In the genomic region with DNA sequence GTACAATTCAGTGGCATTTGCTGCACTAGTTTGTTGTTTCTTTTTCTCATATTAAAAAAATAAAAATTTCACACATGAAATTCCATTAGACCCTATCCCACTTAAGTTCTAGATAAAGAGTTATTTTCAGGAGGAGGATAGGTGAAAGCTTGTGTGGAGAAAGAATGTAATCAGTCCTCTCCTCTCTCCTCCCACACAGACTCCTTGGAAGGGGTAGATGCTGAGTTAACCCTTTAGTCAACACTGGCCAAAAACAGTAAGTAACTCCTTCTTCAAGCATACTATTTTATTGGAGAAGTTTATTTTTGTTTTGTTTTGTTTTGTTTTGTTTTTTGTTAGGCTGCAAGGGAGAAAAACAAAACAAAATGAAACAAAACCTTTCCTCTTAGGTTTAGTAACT, we compare ENCODE assay signal across 11 cellular contexts.
"Had no signal": no experiment of that assay in that cellular context is flagged by ENCODE, and none has a peak within 500 bp of the region (broad histone marks: within the 10 kb centered on the region; RNA-seq: fewer than 3 reads in every experiment).

No MANE protein-coding gene starts in this region.

- ATAC-seq: activated CD4-positive, CD25-positive, alpha-beta regulatory T cell treated with anti-CD3 and anti-CD28 coated beads, Interleukin-2, amount 50 U/mL, for 24 hours; activated naive CD8-positive, alpha-beta T cell treated with anti-CD3 and anti-CD28 coated beads, Interleukin-2, amount 50 U/mL, for 24 hours; foreskin keratinocyte; T-helper 17 cell had no signal

- H3K27me3 Mint-ChIP-seq: activated naive CD8-positive, alpha-beta T cell treated with anti-CD3 and anti-CD28 coated beads, Interleukin-2, amount 50 U/mL, for 24 hours had no signal

- H3K4me1 ChIP-seq: colonic mucosa, foreskin keratinocyte had no signal

- H3K27me3 ChIP-seq: colonic mucosa, foreskin keratinocyte, neutrophil had no signal

- H3K9me3 ChIP-seq: colonic mucosa, neutrophil had no signal

- H3K36me3 ChIP-seq: colonic mucosa, neutrophil had no signal

- FAIRE-seq: astrocyte, endothelial cell of umbilical vein, keratinocyte had no signal

- H3K4me3 ChIP-seq: colonic mucosa had no signal

- H3K9me3 Mint-ChIP-seq: activated naive CD8-positive, alpha-beta T cell treated with anti-CD3 and anti-CD28 coated beads, Interleukin-2, amount 50 U/mL, for 24 hours had no signal

- H3K4me3 Mint-ChIP-seq: activated naive CD8-positive, alpha-beta T cell treated with anti-CD3 and anti-CD28 coated beads, Interleukin-2, amount 50 U/mL, for 24 hours; T-helper 17 cell had no signal

- H3K27ac Mint-ChIP-seq: activated naive CD8-positive, alpha-beta T cell treated with anti-CD3 and anti-CD28 coated beads, Interleukin-2, amount 50 U/mL, for 24 hours; T-helper 17 cell had no signal

- DNase-seq: activated naive CD8-positive, alpha-beta T cell treated with anti-CD3 and anti-CD28 coated beads, Interleukin-2, amount 50 U/mL, for 24 hours; activated T-cell treated with anti-CD3 and anti-CD28 coated beads, Interleukin-2, amount 50 U/mL, for 48 hours; colonic mucosa; foreskin keratinocyte; posterior cingulate gyrus; T-helper 17 cell had no signal

- H3K27ac ChIP-seq: colonic mucosa, foreskin keratinocyte, neutrophil had no signal
